Comparison of ENCODE assay signal across 17 cellular contexts in genomic region chr10:125984346-125984745, GRCh38.
"Had no signal": no experiment of that assay in that cellular context is flagged by ENCODE, and none has a peak within 500 bp of the region (broad histone marks: within the 10 kb centered on the region; RNA-seq: fewer than 3 reads in every experiment).

No MANE protein-coding gene starts in this region.

- ATAC-seq: activated naive CD4-positive, alpha-beta T cell treated with anti-CD3 and anti-CD28 coated beads, Interleukin-2, amount 50 U/mL, for 72 hours; left lung; mucosa of descending colon; stimulated activated naive CD8-positive, alpha-beta T cell treated with anti-CD3 and anti-CD28 coated beads, Interleukin-15, amount 100 ng/mL, for 72 hours had no signal

- H3K4me3 ChIP-seq: cardiac muscle cell, left lung, mucosa of descending colon, prostate gland, right atrium auricular region, skin epidermis, suprapubic skin, transverse colon, uterus had no signal

- H3K27me3 ChIP-seq: cardiac muscle cell, left lung, right atrium auricular region, suprapubic skin, transverse colon, uterus had no signal

- H3K36me3 Mint-ChIP-seq: activated naive CD4-positive, alpha-beta T cell treated with anti-CD3 and anti-CD28 coated beads, Interleukin-2, amount 50 U/mL, for 72 hours had no signal

- H3K9me3 Mint-ChIP-seq: activated naive CD4-positive, alpha-beta T cell treated with anti-CD3 and anti-CD28 coated beads, Interleukin-2, amount 50 U/mL, for 72 hours; stimulated activated naive CD8-positive, alpha-beta T cell treated with anti-CD3 and anti-CD28 coated beads, Interleukin-15, amount 100 ng/mL, for 72 hours had no signal

- H3K4me1 ChIP-seq: left lung, prostate gland, right atrium auricular region, suprapubic skin, transverse colon, uterus had no signal

- DNase-seq: activated CD4-positive, alpha-beta T cell treated with anti-CD3 and anti-CD28 coated beads, Interleukin-2, amount 50 U/mL, for 4 hours; activated gamma-delta T cell treated with Interleukin-2 at 50 U/mL for 16 hours; hypothalamus; left lung; mammary epithelial cell; mucosa of descending colon; stimulated activated CD4-positive, alpha-beta T cell treated with anti-CD3 and anti-CD28 coated beads, Interleukin-4, amount 100 ng/mL, for 1 hour; stimulated activated naive CD8-positive, alpha-beta T cell treated with anti-CD3 and anti-CD28 coated beads, Interleukin-15, amount 100 ng/mL, for 72 hours; transverse colon; uterus had no signal

- H3K4me1 Mint-ChIP-seq: stimulated activated naive CD8-positive, alpha-beta T cell treated with anti-CD3 and anti-CD28 coated beads, Interleukin-15, amount 100 ng/mL, for 72 hours had no signal

- H3K27ac Mint-ChIP-seq: stimulated activated naive CD8-positive, alpha-beta T cell treated with anti-CD3 and anti-CD28 coated beads, Interleukin-15, amount 100 ng/mL, for 72 hours had no signal

- H3K36me3 ChIP-seq: cardiac muscle cell, left lung, prostate gland, right atrium auricular region, suprapubic skin, transverse colon, uterus, WERI-Rb-1 had no signal

- H3K27ac ChIP-seq: cardiac muscle cell, left lung, prostate gland, right atrium auricular region, skin epidermis, suprapubic skin, transverse colon, uterus, WERI-Rb-1 had no signal

- H3K4me3 Mint-ChIP-seq: stimulated activated naive CD8-positive, alpha-beta T cell treated with anti-CD3 and anti-CD28 coated beads, Interleukin-15, amount 100 ng/mL, for 72 hours had no signal

- H3K9me3 ChIP-seq: left lung, mucosa of descending colon, prostate gland, right atrium auricular region, suprapubic skin, transverse colon, uterus had no signal
